ENCODE assay signal across 8 cellular contexts in the genomic region with DNA sequence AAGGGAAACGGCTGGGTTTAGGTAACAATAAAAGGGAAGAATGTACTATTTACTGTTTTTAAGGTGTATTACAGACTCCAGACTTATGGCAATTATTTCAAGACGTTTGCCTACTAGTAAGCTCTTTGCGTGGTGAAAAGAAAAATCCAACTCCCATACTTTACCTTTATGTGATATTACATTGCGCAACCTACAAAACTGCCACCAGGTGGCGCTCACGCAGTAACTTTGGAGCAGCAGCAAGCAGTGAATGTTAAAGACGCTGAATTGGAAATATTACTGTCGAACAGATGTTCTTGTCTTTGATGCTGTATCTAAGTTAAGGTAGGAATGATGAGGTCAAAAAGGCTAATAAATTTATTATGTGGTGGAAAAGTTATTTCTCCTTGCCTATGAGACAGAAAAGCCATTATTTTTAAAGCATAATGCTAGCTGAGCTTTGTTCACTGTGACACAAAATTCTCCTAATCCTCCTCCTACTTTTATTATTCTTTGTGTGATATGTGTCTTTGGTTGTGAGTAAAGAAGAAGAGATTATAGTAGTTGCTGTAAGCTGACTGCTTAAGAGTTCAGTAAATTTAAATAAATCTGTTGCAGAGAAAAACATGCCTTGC.
DNase-seq lines count a peak whose midpoint lies in the region; ATAC-seq and TF ChIP-seq lines count a peak whose summit lies in the region.

No MANE protein-coding gene starts in this region.

- DNase-seq in GM10248 (ENCODE audit: extremely low spot score) (peak; percentile 44), SJSA1 (ENCODE audit: low read depth in 1 of 2, low spot score in 2 of 2) (peak; percentile 46 to 65), heart left ventricle (peak; percentile 47 to 80 (median 67)), pulmonary artery endothelial cell (ENCODE audit: low read depth, low spot score) (peak; percentile 26), HuH-7.5 (ENCODE audit: low spot score) (no peak)
- DNase-seq in activated naive CD4-positive, alpha-beta T cell treated with anti-CD3 and anti-CD28 coated beads, Interleukin-2, amount 50 U/mL, for 16 hours, result peak; percentile 64

- 3 to 5% (median 4%) methylated on average over 8 of the region's 8 CpGs for WGBS in heart left ventricle, 4 donors

- no peaks in the 10 kb centered on the region for H3K79me2 ChIP-seq in KMS-11 (ENCODE audit: insufficient read depth, low read depth)

- TF ChIP-seq CTCF in GM10248 (IDR thresholded peaks at IDR 0.05; ENCODE audit: control extremely low read depth, extremely low read depth, low read depth, missing control alignments) (peak; percentile 81), KMS-11 (conservative IDR thresholded peaks at IDR 0.05; ENCODE audit: low read depth, low read length) (peak; percentile 97), heart left ventricle (IDR thresholded peaks at IDR 0.05) (peak; percentile 82 to 95 (median 90))

- no peaks in the 10 kb centered on the region for H3K36me3 ChIP-seq in KMS-11 (ENCODE audit: insufficient read depth)
- H3K36me3 ChIP-seq in SJSA1, result no peaks in the 10 kb centered on the region
- H3K36me3 ChIP-seq in heart left ventricle, result no peaks in the 10 kb centered on the region

- H3K4me1 ChIP-seq in KMS-11 (ENCODE audit: low read depth, poor library complexity, severe bottlenecking), result no peaks in the 10 kb centered on the region
- H3K4me1 ChIP-seq in SJSA1 (replicated peaks), result no peaks in the 10 kb centered on the region
- no peaks in the 10 kb centered on the region for H3K4me1 ChIP-seq in heart left ventricle

- TF ChIP-seq POLR2A in heart left ventricle (IDR thresholded peaks at IDR 0.05), result no peak

- intact Hi-C loops in heart left ventricle (cut with DNase I), result loop anchor here (1.0 to 10.0 kb wide), 8 partner anchors 114 to 1781 kb away; no protein-coding TSS in a partner anchor

- H3K4me3 ChIP-seq in KMS-11 (IDR thresholded peaks at IDR 0.05; ENCODE audit: insufficient read depth, low read depth, low read length) (no peak overlapping the region), SJSA1 (no peak overlapping the region), heart left ventricle (no peak overlapping the region)

- ATAC-seq in GM21786 (IDR thresholded peaks at IDR 0.05; ENCODE audit: unreplicated experiment) (peak; percentile 92), heart left ventricle (peak in 3 of 4 donors; percentile 32 to 65 (median 60))

- no peaks in the 10 kb centered on the region for H4K20me1 ChIP-seq in KMS-11 (ENCODE audit: insufficient read depth)

- no peaks in the 10 kb centered on the region for H3K27me3 ChIP-seq in KMS-11 (ENCODE audit: insufficient read depth, low read depth)
- peaks cover 3% of the 10 kb centered on the region; the same call in 1 of the 2 replicates for H3K27me3 ChIP-seq in SJSA1 (replicated peaks)
- peaks cover 0 to 15% (median 0%) of the 10 kb centered on the region in 9 donors for H3K27me3 ChIP-seq in heart left ventricle

- H3K27ac ChIP-seq in KMS-11 (no peak overlapping the region), SJSA1 (no peak overlapping the region), heart left ventricle (no peak overlapping the region)

- no peak overlapping the region for H3K4me2 ChIP-seq in KMS-11

- CTCF ChIA-PET in GM10248 (lab: Yijun Ruan, JAX), result interaction anchor here (0.6 to 6.1 kb wide), 18 partner anchors 9 to 1782 kb away, joined by 3 to 69 read pairs (median 3); no protein-coding TSS in a partner anchor

- POLR2A ChIA-PET in GM10248 (lab: Yijun Ruan, JAX), result no interaction called here

- no peaks in the 10 kb centered on the region for H3K9me3 ChIP-seq in SJSA1 (replicated peaks)
- H3K9me3 ChIP-seq in heart left ventricle, result no peaks in the 10 kb centered on the region

- H2AFZ ChIP-seq in KMS-11 (ENCODE audit: low read depth), result no peak overlapping the region

- H3K9ac ChIP-seq in KMS-11, result no peak overlapping the region
